Comparison of ENCODE assay signal across 13 cellular contexts in the genomic region with DNA sequence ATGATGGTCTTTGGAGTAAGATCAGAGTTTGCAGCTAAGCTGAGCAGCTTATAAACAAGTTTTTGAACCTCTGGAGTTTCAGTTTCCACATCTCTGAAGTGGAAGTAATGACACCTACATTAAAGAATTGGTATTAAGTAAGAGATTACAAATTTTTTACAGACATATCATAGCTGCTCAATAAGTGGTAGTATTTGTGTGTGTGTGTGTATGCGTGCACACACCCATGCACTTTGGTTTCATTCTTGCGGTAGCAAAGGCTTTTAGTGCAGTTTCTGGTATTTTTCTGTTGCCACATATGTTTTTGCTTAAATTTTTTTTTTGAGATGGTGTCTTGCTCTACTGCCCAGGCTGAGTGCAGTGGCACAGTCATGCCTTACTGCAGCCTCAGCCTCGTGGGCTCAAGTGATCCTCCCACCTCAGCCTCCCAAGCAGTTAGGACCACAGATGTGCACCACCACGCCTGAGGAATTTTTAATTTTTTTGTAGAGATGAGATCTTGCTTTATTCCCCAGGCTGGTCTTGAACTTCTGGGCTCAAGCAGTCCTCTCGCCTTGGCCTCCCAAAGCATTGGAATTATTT. TPM values are rescaled to one million over a fixed set of nuclear protein-coding genes. Genes with fewer than 3 reads are reported as not detected.
DNase-seq lines count a peak whose midpoint lies in the region; ATAC-seq and FAIRE-seq lines count a peak whose summit lies in the region.
"Had no signal": no experiment of that assay in that cellular context is flagged by ENCODE, and none has a peak within 500 bp of the region (broad histone marks: within the 10 kb centered on the region; RNA-seq: fewer than 3 reads in every experiment).

No MANE protein-coding gene starts in this region.

- no peak overlapping the region for H3K23ac ChIP-seq in mesenchymal stem cell (ENCODE audit: low read length in 2 of 2)

- peak overlapping the region in 7 of 11 experiments; percentile 3 to 51 (median 27); a peak in 10 of 22 replicates for H3K4me2 ChIP-seq in BLaER1 treated with 17β-estradiol and CSF1 and Interleukin-3, amounts not matched to agents 10 nM and 100 nM
- H3K4me2 ChIP-seq in mesenchymal stem cell (ENCODE audit: low read length, poor library complexity, severe bottlenecking), result no peak overlapping the region

- H3K36me3 Mint-ChIP-seq in activated naive CD8-positive, alpha-beta T cell treated with anti-CD3 and anti-CD28 coated beads, Interleukin-2, amount 10 ng/mL, durations not matched to agents 7 days and 5 days, result peaks cover 22% of the 10 kb centered on the region

- no peak overlapping the region for H3K9ac ChIP-seq in BLaER1 treated with 17β-estradiol and CSF1 and Interleukin-3, amounts not matched to agents 10 nM and 100 nM
- H3K9ac ChIP-seq in mesenchymal stem cell (ENCODE audit: low read length), result no peak overlapping the region

- no peak overlapping the region for H3K4me3 ChIP-seq in BLaER1 treated with 17β-estradiol and CSF1 and Interleukin-3, amounts not matched to agents 10 nM and 100 nM
- H3K4me3 ChIP-seq in mesenchymal stem cell (ENCODE audit: insufficient read depth in 1 of 2, low read depth in 1 of 2, low read length in 2 of 2), result no peak overlapping the region
- H3K4me3 ChIP-seq: tibial nerve had no signal

- peak overlapping the region; percentile 65 for H3K4me3 Mint-ChIP-seq in activated naive CD8-positive, alpha-beta T cell treated with anti-CD3 and anti-CD28 coated beads, Interleukin-2, amount 10 ng/mL, durations not matched to agents 7 days and 5 days

- FAIRE-seq in GM19239 (lab: Jason Lieb, UNC), result peak; percentile 60
- FAIRE-seq: HTR-8/SVneo had no signal

- no peak for ATAC-seq in activated naive CD8-positive, alpha-beta T cell treated with anti-CD3 and anti-CD28 coated beads, Interleukin-2, amount 10 ng/mL, durations not matched to agents 7 days and 5 days (ENCODE audit: low read depth)
- ATAC-seq in HG02678 (IDR thresholded peaks at IDR 0.05; ENCODE audit: unreplicated experiment) (no peak), GM19328 (IDR thresholded peaks at IDR 0.05; ENCODE audit: unreplicated experiment) (no peak)

- no peak overlapping the region for H2AK5ac ChIP-seq in mesenchymal stem cell (ENCODE audit: low read length, severe bottlenecking)

- H2BK12ac ChIP-seq in mesenchymal stem cell (ENCODE audit: low read length in 2 of 2), result no peak overlapping the region

- H3K27ac ChIP-seq in BLaER1 treated with 17β-estradiol and CSF1 and Interleukin-3, amounts not matched to agents 10 nM and 100 nM, result no peak overlapping the region
- H3K27ac ChIP-seq in mesenchymal stem cell (ENCODE audit: low read length, poor library complexity, severe bottlenecking), result no peak overlapping the region
- H3K27ac ChIP-seq: tibial nerve had no signal

- no peak overlapping the region for H3K18ac ChIP-seq in mesenchymal stem cell (ENCODE audit: low read depth in 1 of 2, low read length in 2 of 2)

- H3K9me3 ChIP-seq in BLaER1 treated with 17β-estradiol and CSF1 and Interleukin-3, amounts not matched to agents 10 nM and 100 nM (replicated peaks in 1 of 11), result no peaks in the 10 kb centered on the region
- H3K9me3 ChIP-seq in mesenchymal stem cell (ENCODE audit: control insufficient read depth, low read length), result no peaks in the 10 kb centered on the region
- H3K9me3 ChIP-seq: tibial nerve had no signal

- H3K9me3 Mint-ChIP-seq in activated naive CD8-positive, alpha-beta T cell treated with anti-CD3 and anti-CD28 coated beads, Interleukin-2, amount 10 ng/mL, durations not matched to agents 7 days and 5 days, result no peaks in the 10 kb centered on the region

- no peak overlapping the region for H2BK120ac ChIP-seq in mesenchymal stem cell (ENCODE audit: low read depth, low read length)

- H3K4me1 ChIP-seq in BLaER1 treated with 17β-estradiol and CSF1 and Interleukin-3, amounts not matched to agents 10 nM and 100 nM, result peaks cover 23 to 40% (median 31%) of the 10 kb centered on the region in 10 experiments
- H3K4me1 ChIP-seq in mesenchymal stem cell (ENCODE audit: control insufficient read depth, insufficient read depth, low read depth, low read length), result peaks cover 1% of the 10 kb centered on the region

- H3K14ac ChIP-seq in mesenchymal stem cell (ENCODE audit: low read length in 2 of 2), result no peak overlapping the region

- H3K27me3 Mint-ChIP-seq in activated naive CD8-positive, alpha-beta T cell treated with anti-CD3 and anti-CD28 coated beads, Interleukin-2, amount 10 ng/mL, durations not matched to agents 7 days and 5 days, result no peaks in the 10 kb centered on the region

- no peak overlapping the region for H2BK15ac ChIP-seq in mesenchymal stem cell (ENCODE audit: low read depth, poor library complexity, severe bottlenecking)

- WGBS in mesenchymal stem cell, result 98% methylated on average over 5 of the region's 5 CpGs

- no peak overlapping the region for H2BK5ac ChIP-seq in mesenchymal stem cell (ENCODE audit: low read depth, low read length, poor library complexity, severe bottlenecking)

- no peak overlapping the region for H2AFZ ChIP-seq in mesenchymal stem cell (ENCODE audit: low read depth, low read length)

- H3K79me1 ChIP-seq in mesenchymal stem cell (replicated peaks; ENCODE audit: low read length, poor library complexity, severe bottlenecking), result peaks cover 4% of the 10 kb centered on the region

- H3K36me3 ChIP-seq in BLaER1 treated with 17β-estradiol and CSF1 and Interleukin-3, amounts not matched to agents 10 nM and 100 nM, result peaks cover 5 to 50% (median 24%) of the 10 kb centered on the region in 11 experiments; a peak in 20 of 22 replicates
- peaks cover 0 to 2% of the 10 kb centered on the region in 2 experiments for H3K36me3 ChIP-seq in mesenchymal stem cell (ENCODE audit: control insufficient read depth in 1 of 2, insufficient read depth in 2 of 2, low read depth in 1 of 2, low read length in 2 of 2)

- no peak overlapping the region for H3K4ac ChIP-seq in mesenchymal stem cell (ENCODE audit: low read depth in 1 of 2, low read length in 2 of 2)

- POLR2A ChIA-PET in activated naive CD8-positive, alpha-beta T cell treated with anti-CD3 and anti-CD28 coated beads, Interleukin-2, amount 10 ng/mL, durations not matched to agents 7 days and 5 days (lab: Charles Lee), result no interaction called here

- peaks cover 29 to 68% (median 43%) of the 10 kb centered on the region in 11 experiments; a peak in 21 of 22 replicates for H4K20me1 ChIP-seq in BLaER1 treated with 17β-estradiol and CSF1 and Interleukin-3, amounts not matched to agents 10 nM and 100 nM

- no peak overlapping the region for H4K91ac ChIP-seq in mesenchymal stem cell (ENCODE audit: low read length)

- no peak for DNase-seq in GM19239 (ENCODE audit: insufficient read length, low spot score)
- DNase-seq in activated naive CD8-positive, alpha-beta T cell treated with anti-CD3 and anti-CD28 coated beads, Interleukin-2, amount 10 ng/mL, durations not matched to agents 7 days and 5 days, result no peak
- peak; percentile 45 for DNase-seq in mesenchymal stem cell
- DNase-seq in RPMI8226, result no peak
- no peak for DNase-seq in occipital lobe (lab: John Stamatoyannopoulos, UW)
- DNase-seq: DMS53, NCI-H1694, T1000 had no signal

- H4K8ac ChIP-seq in mesenchymal stem cell (ENCODE audit: low read length), result no peak overlapping the region

- H3K4me1 Mint-ChIP-seq in activated naive CD8-positive, alpha-beta T cell treated with anti-CD3 and anti-CD28 coated beads, Interleukin-2, amount 10 ng/mL, durations not matched to agents 7 days and 5 days, result peaks cover 32% of the 10 kb centered on the region

- peak overlapping the region; percentile 37 for H3K27ac Mint-ChIP-seq in activated naive CD8-positive, alpha-beta T cell treated with anti-CD3 and anti-CD28 coated beads, Interleukin-2, amount 10 ng/mL, durations not matched to agents 7 days and 5 days

- no peaks in the 10 kb centered on the region for H3K27me3 ChIP-seq in BLaER1 treated with 17β-estradiol and CSF1 and Interleukin-3, amounts not matched to agents 10 nM and 100 nM
- no peaks in the 10 kb centered on the region for H3K27me3 ChIP-seq in mesenchymal stem cell (ENCODE audit: control insufficient read depth in 1 of 2, insufficient read depth in 1 of 2, low read length in 2 of 2)
- H3K27me3 ChIP-seq: tibial nerve had no signal

RNA-seq across cellular contexts. Expression of a gene that starts 4.5 kb away (rescaled TPM):
- 10 to 100 TPM; 41.3 to 41.8 TPM for total RNA-seq in activated naive CD8-positive, alpha-beta T cell treated with anti-CD3 and anti-CD28 coated beads, Interleukin-2, amount 10 ng/mL, durations not matched to agents 7 days and 5 days
- polyA plus RNA-seq in mesenchymal stem cell (2013, experiment 1 of 2), result 12.1 TPM
- polyA plus RNA-seq in mesenchymal stem cell (2013, experiment 2 of 2), result 10.4 TPM
- 56.9 TPM for total RNA-seq in occipital lobe

RNA-seq across cellular contexts. Expression of a gene that starts 52.2 kb away (rescaled TPM):
- 10 to 100 TPM; 23.9 to 24.3 TPM for total RNA-seq in activated naive CD8-positive, alpha-beta T cell treated with anti-CD3 and anti-CD28 coated beads, Interleukin-2, amount 10 ng/mL, durations not matched to agents 7 days and 5 days
- 10.2 TPM for polyA plus RNA-seq in mesenchymal stem cell (2013, experiment 1 of 2)
- polyA plus RNA-seq in mesenchymal stem cell (2013, experiment 2 of 2), result 9.9 TPM
- total RNA-seq in occipital lobe, result 21.2 TPM
